In genomic region chr12:105106621-105107020, GRCh38 we compare ENCODE assay signal across 1 cellular context.
TF ChIP-seq lines count a peak whose summit lies in the region.

No MANE protein-coding gene starts in this region.

TF ChIP-seq in HepG2, 621 proteins besides CTCF, POLR2A, EP300 and RAD21:
- TF ChIP-seq ADNP (CRISPR knock-in tag; IDR thresholded peaks at IDR 0.05) (no peak), FOXP1 (IDR thresholded peaks at IDR 0.05) (no peak), FOXP1 (CRISPR knock-in tag; IDR thresholded peaks at IDR 0.05) (no peak), ZNF720 (CRISPR knock-in tag; IDR thresholded peaks at IDR 0.05) (no peak), HIVEP1 (CRISPR knock-in tag; IDR thresholded peaks at IDR 0.05) (no peak), ZKSCAN1 (IDR thresholded peaks at IDR 0.05; ENCODE audit: low read length) (no peak), SOX5 (CRISPR knock-in tag; IDR thresholded peaks at IDR 0.05; ENCODE audit: borderline replicate concordance) (no peak), ATRX (CRISPR knock-in tag; IDR thresholded peaks at IDR 0.05; ENCODE audit: borderline replicate concordance) (no peak), SNAPC2 (CRISPR knock-in tag; IDR thresholded peaks at IDR 0.05) (no peak), HNF1A (IDR thresholded peaks at IDR 0.05; ENCODE audit: low read depth) (no peak), HNF1A (CRISPR knock-in tag; IDR thresholded peaks at IDR 0.05; ENCODE audit: borderline replicate concordance) (no peak), MTF1 (CRISPR knock-in tag; IDR thresholded peaks at IDR 0.05) (no peak), ZNF430 (CRISPR knock-in tag; IDR thresholded peaks at IDR 0.05) (no peak), TMF1 (CRISPR knock-in tag; IDR thresholded peaks at IDR 0.05; ENCODE audit: low read depth) (no peak), ZNF569 (CRISPR knock-in tag; IDR thresholded peaks at IDR 0.05; ENCODE audit: borderline replicate concordance) (no peak), KDM4B (CRISPR knock-in tag; IDR thresholded peaks at IDR 0.05) (no peak)
